In genomic region chr2:159204381-159204780, GRCh38 we compare ENCODE assay signal across 18 cellular contexts.
"Had no signal": no experiment of that assay in that cellular context is flagged by ENCODE, and none has a peak within 500 bp of the region (broad histone marks: within the 10 kb centered on the region; RNA-seq: fewer than 3 reads in every experiment).

No MANE protein-coding gene starts in this region.

- H3K27me3 ChIP-seq: brain microvascular endothelial cell had no signal

- ATAC-seq: activated CD4-positive, alpha-beta T cell treated with anti-CD3 and anti-CD28 coated beads for 36 hours; activated CD8-positive, alpha-beta memory T cell treated with anti-CD3 and anti-CD28 coated beads, Interleukin-2, amount 10 ng/mL, durations not matched to agents 7 days and 5 days; activated CD8-positive, alpha-beta T cell treated with anti-CD3 and anti-CD28 coated beads, Interleukin-2, amount 10 ng/mL, durations not matched to agents 7 days and 5 days; esophagus mucosa had no signal

- DNase-seq: activated CD4-positive, alpha-beta memory T cell treated with anti-CD3 and anti-CD28 coated beads for 36 hours; activated CD4-positive, alpha-beta T cell treated with anti-CD3 and anti-CD28 coated beads for 36 hours; activated CD4-positive, alpha-beta T cell treated with anti-CD3 and anti-CD28 coated beads, Interleukin-2, amount 10 ng/mL, durations not matched to agents 24 days and 14 days; activated CD4-positive, CD25-positive, alpha-beta regulatory T cell; activated CD4-positive, CD25-positive, alpha-beta regulatory T cell treated with anti-CD3 and anti-CD28 coated beads, Interleukin-2, amount 50 U/mL, for 72 hours; activated CD8-positive, alpha-beta memory T cell treated with anti-CD3 and anti-CD28 coated beads, Interleukin-2, amount 10 ng/mL, durations not matched to agents 7 days and 5 days; activated CD8-positive, alpha-beta memory T cell treated with anti-CD3 and anti-CD28 coated beads, Interleukin-2, amount 50 U/mL, for 4 hours; activated CD8-positive, alpha-beta T cell treated with anti-CD3 and anti-CD28 coated beads, Interleukin-2, amount 10 ng/mL, durations not matched to agents 7 days and 5 days; activated effector memory CD4-positive, alpha-beta T cell treated with anti-CD3 and anti-CD28 coated beads, Interleukin-2, amount 50 U/mL, for 16 hours; activated naive CD4-positive, alpha-beta T cell treated with anti-CD3 and anti-CD28 coated beads for 36 hours; activated naive CD8-positive, alpha-beta T cell treated with anti-CD3 and anti-CD28 coated beads, Interleukin-2, amount 10 ng/mL, durations not matched to agents 7 days and 5 days; activated T-cell treated with anti-CD3 and anti-CD28 coated beads, Interleukin-2, amount 50 U/mL, for 1 hour; activated T-cell treated with anti-CD3 and anti-CD28 coated beads, Interleukin-2, amount 50 U/mL, for 48 hours; brain microvascular endothelial cell; effector CD8-positive, alpha-beta T cell; foreskin fibroblast; T-helper 2 cell had no signal
